Comparison of ENCODE assay signal across 8 cellular contexts in the genomic region with DNA sequence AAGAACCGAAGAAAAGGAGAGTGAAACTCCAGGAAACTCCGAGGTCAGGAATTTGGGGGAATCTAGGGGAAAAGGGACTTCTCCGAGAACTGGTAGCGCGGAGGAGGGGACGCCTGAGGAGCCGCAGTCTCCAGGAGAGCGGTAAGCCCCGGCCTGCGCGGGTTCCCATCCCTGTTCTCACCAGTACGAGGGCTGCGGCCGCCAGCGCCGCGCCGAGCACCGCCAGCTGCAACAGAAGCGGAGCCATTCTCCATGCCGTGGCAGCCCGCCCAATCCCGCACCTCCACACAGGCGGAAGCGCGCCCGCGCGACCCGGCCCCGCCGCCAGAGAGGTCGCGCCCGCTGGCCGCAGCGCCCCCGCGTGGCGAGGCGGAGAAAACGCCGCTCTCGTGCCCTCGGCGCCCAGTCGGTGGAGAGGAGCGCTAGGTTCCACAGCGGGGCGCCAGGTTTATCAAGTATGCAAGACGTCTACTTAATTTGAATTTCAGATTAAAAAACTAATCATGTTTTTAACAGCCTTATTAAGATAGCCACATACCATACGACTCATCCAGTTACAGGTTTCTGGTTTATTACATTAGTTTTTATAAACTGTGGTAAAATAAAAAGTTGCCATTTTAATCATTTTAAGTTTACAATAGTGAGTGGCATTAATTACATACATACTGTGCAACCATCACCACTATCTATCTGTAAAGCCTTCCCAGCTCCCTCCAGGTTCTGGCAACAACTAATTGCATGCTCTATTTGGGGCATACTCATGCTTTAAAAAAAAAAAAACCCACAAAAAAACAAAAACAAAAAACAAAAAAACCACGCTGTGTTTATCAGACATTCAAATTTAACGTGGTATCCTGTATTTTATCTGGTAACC. TPM values are rescaled to one million over a fixed set of nuclear protein-coding genes. Genes with fewer than 3 reads are reported as not detected.
DNase-seq lines count a peak whose midpoint lies in the region; ATAC-seq lines count a peak whose summit lies in the region.

A gene with protein sequence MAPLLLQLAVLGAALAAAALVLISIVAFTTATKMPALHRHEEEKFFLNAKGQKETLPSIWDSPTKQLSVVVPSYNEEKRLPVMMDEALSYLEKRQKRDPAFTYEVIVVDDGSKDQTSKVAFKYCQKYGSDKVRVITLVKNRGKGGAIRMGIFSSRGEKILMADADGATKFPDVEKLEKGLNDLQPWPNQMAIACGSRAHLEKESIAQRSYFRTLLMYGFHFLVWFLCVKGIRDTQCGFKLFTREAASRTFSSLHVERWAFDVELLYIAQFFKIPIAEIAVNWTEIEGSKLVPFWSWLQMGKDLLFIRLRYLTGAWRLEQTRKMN (minus strand): TSS at position 287 of the 874 bp plus-strand sequence. CDS start 40 bp downstream, at position 247.

- H3K27ac Mint-ChIP-seq in memory B cell: peak within 1 kb of the TSS; percentile 100

- CTCF ChIA-PET in activated CD8-positive, alpha-beta memory T cell treated with anti-CD3 and anti-CD28 coated beads for 36 hours (lab: Charles Lee): interaction anchor here (0.9 to 2.1 kb wide), 4 partner anchors 8 to 48 kb away, joined by 3 to 5 read pairs (median 3); no protein-coding TSS in a partner anchor

- ATAC-seq in GM19468 (IDR thresholded peaks at IDR 0.05; ENCODE audit: extremely low read depth, unreplicated experiment) (peak; percentile 90), memory B cell (ENCODE audit: low read depth) (peak; percentile 67)

- POLR2A ChIA-PET in activated CD8-positive, alpha-beta memory T cell treated with anti-CD3 and anti-CD28 coated beads for 36 hours (lab: Charles Lee): interaction anchor here (0.7 kb wide), 3 partner anchors 36 to 54 kb away, joined by 3 to 5 read pairs (median 4); no protein-coding TSS in a partner anchor

- peaks cover 25% of the 10 kb centered on the region for H3K4me1 Mint-ChIP-seq in memory B cell

- H3K27me3 Mint-ChIP-seq in memory B cell: no peaks in the 10 kb centered on the region

- peak; percentile 60 for DNase-seq in COLO829 (ENCODE audit: low spot score)
- DNase-seq in HT-29 (ENCODE audit: low spot score): peak; percentile 98
- peak; percentile 78 to 91 for DNase-seq in NOMO-1 (lab: John Stamatoyannopoulos, UW; ENCODE audit: unreplicated experiment in 2 of 2)
- peak; percentile 89 for DNase-seq in effector CD8-positive, alpha-beta T cell (lab: John Stamatoyannopoulos, UW)
- DNase-seq in memory B cell (ENCODE audit: low spot score in 2 of 2): peak; percentile 95 to 97
- peak; percentile 76 for DNase-seq in stimulated activated CD8-positive, alpha-beta memory T cell treated with anti-CD3 and anti-CD28 coated beads, Interleukin-12 subunit alpha, Interleukin-12 subunit beta, amount 100 ng/mL, for 24 hours (ENCODE audit: extremely low read depth)

- no peaks in the 10 kb centered on the region for H3K9me3 Mint-ChIP-seq in memory B cell

- peaks cover 8% of the 10 kb centered on the region for H3K36me3 Mint-ChIP-seq in memory B cell

- peak within 1 kb of the TSS; percentile 100 for H3K4me3 Mint-ChIP-seq in memory B cell

RNA-seq across cellular contexts. Expression of the gene that starts here (rescaled TPM):
- 34.9 and 38.3 TPM in 2 replicates for total RNA-seq in HT-29 (2014; rRNA removed; shearing (Covaris generic))
- 10 to 100 TPM; 46.4 to 46.9 TPM for total RNA-seq in activated CD8-positive, alpha-beta memory T cell treated with anti-CD3 and anti-CD28 coated beads for 36 hours

Comparison
In these comparisons a context has a peak if more than half of its experiments do, and no peak if none do; other contexts are left out.
1. Peak in every context shown above with its lines: DNase-seq and ATAC-seq.